Comparison of ENCODE assay signal across 8 cellular contexts in genomic region chr2:69642709-69643601, GRCh38. TPM values are rescaled to one million over a fixed set of nuclear protein-coding genes. Genes with fewer than 3 reads are reported as not detected.
DNase-seq lines count a peak whose midpoint lies in the region; ATAC-seq, FAIRE-seq and TF ChIP-seq lines count a peak whose summit lies in the region.

No MANE protein-coding gene starts in this region.

- no peak for ATAC-seq in DND-41 (ENCODE audit: insufficient read depth, low read depth)
- ATAC-seq in Right ventricle myocardium superior (ENCODE audit: poor library complexity), result peak; percentile 23
- peak; percentile 29 to 39 (median 34) for ATAC-seq in pancreas
- no peak for ATAC-seq in HG02870 (IDR thresholded peaks at IDR 0.05; ENCODE audit: unreplicated experiment)

- peaks cover 41% of the 10 kb centered on the region for H3K36me3 ChIP-seq in DND-41 (ENCODE audit: insufficient read depth, low read length)
- no peaks in the 10 kb centered on the region for H3K36me3 ChIP-seq in HUES6 (ENCODE audit: control insufficient read depth, insufficient read depth, low read length)
- no peaks in the 10 kb centered on the region for H3K36me3 ChIP-seq in SK-N-MC (ENCODE audit: insufficient read depth, low read length)
- H3K36me3 ChIP-seq in pancreas, result no peaks in the 10 kb centered on the region

- H3K9ac ChIP-seq in DND-41 (ENCODE audit: low read depth, low read length) (peak overlapping the region; percentile 65), HUES6 (ENCODE audit: low read length) (peak overlapping the region; percentile 82), SK-N-MC (ENCODE audit: insufficient read length) (peak overlapping the region; percentile 83)

- intact Hi-C loops in Right ventricle myocardium superior (cut with DNase I) (loop anchor here (5.0 to 10.0 kb wide), 2 partner anchors 72 to 81 kb away; no protein-coding TSS in a partner anchor), pancreas (cut with DNase I) (no loop called here)

- peak overlapping the region; percentile 73 to 75 for H3K4me3 ChIP-seq in DND-41 (ENCODE audit: low read depth in 1 of 2, low read length in 2 of 2)
- peak overlapping the region; percentile 94 for H3K4me3 ChIP-seq in HUES6 (ENCODE audit: low read depth, low read length)
- H3K4me3 ChIP-seq in SK-N-MC, result peak overlapping the region; percentile 89
- peak overlapping the region; percentile 62 to 96 (median 80) for H3K4me3 ChIP-seq in pancreas

- no peaks in the 10 kb centered on the region for H3K9me3 Mint-ChIP-seq in activated naive CD8-positive, alpha-beta T cell treated with anti-CD3 and anti-CD28 coated beads for 36 hours

- H3K36me3 Mint-ChIP-seq in activated naive CD8-positive, alpha-beta T cell treated with anti-CD3 and anti-CD28 coated beads for 36 hours, result peaks cover 40% of the 10 kb centered on the region

- no peaks in the 10 kb centered on the region for H3K27me3 Mint-ChIP-seq in activated naive CD8-positive, alpha-beta T cell treated with anti-CD3 and anti-CD28 coated beads for 36 hours

- peaks cover 67% of the 10 kb centered on the region for H3K79me2 ChIP-seq in DND-41 (ENCODE audit: insufficient read depth, low read length)

- H3K27ac ChIP-seq in DND-41 (ENCODE audit: low read length) (peak overlapping the region; percentile 96), HUES6 (ENCODE audit: low read depth, low read length) (peak overlapping the region; percentile 85; the same call in 1 of the 2 replicates), SK-N-MC (peak overlapping the region; percentile 96), pancreas (peak overlapping the region; percentile 87 to 95 (median 92))

- H3K27me3 ChIP-seq in DND-41 (ENCODE audit: insufficient read depth, low read length, poor library complexity) (no peaks in the 10 kb centered on the region), HUES6 (ENCODE audit: control insufficient read depth, insufficient read depth, low read length) (no peaks in the 10 kb centered on the region), pancreas (no peaks in the 10 kb centered on the region)

- DNase-seq in DND-41 (peak; percentile 64), SK-N-MC (ENCODE audit: low read depth, low spot score) (peak; percentile 26), Right ventricle myocardium superior (peak; percentile 67), pancreas (peak; percentile 44 to 77 (median 68)), ureter (ENCODE audit: low spot score) (peak; percentile 57)
- peak; percentile 61 for DNase-seq in activated naive CD8-positive, alpha-beta T cell treated with anti-CD3 and anti-CD28 coated beads for 36 hours

- peaks cover 57% of the 10 kb centered on the region for H3K4me1 Mint-ChIP-seq in activated naive CD8-positive, alpha-beta T cell treated with anti-CD3 and anti-CD28 coated beads for 36 hours

- peaks cover 40% of the 10 kb centered on the region for H4K20me1 ChIP-seq in DND-41 (ENCODE audit: insufficient read depth, low read length)

- FAIRE-seq in pancreas (lab: Jason Lieb, UNC), result no peak

- peak overlapping the region; percentile 87 for H3K4me2 ChIP-seq in DND-41 (ENCODE audit: insufficient read depth, low read length)

- H3K4me1 ChIP-seq in DND-41 (ENCODE audit: insufficient read depth, low read length), result peaks cover 76% of the 10 kb centered on the region
- H3K4me1 ChIP-seq in HUES6 (ENCODE audit: control insufficient read depth, insufficient read depth, low read length), result peaks cover 27% of the 10 kb centered on the region
- peaks cover 0 to 16% (median 0%) of the 10 kb centered on the region in 3 donors for H3K4me1 ChIP-seq in pancreas

- H3K27ac Mint-ChIP-seq in activated naive CD8-positive, alpha-beta T cell treated with anti-CD3 and anti-CD28 coated beads for 36 hours, result peak overlapping the region; percentile 87

- peak overlapping the region; percentile 73 for H2AFZ ChIP-seq in DND-41 (ENCODE audit: low read depth, low read length)

- H3K9me3 ChIP-seq in DND-41 (ENCODE audit: insufficient read depth, low read length, severe bottlenecking) (no peaks in the 10 kb centered on the region), HUES6 (ENCODE audit: control insufficient read depth, insufficient read depth, low read depth, low read length) (peaks cover 5% of the 10 kb centered on the region; the same call in 1 of the 2 replicates), SK-N-MC (ENCODE audit: low read depth, low read length) (no peaks in the 10 kb centered on the region), pancreas (no peaks in the 10 kb centered on the region)

- WGBS in pancreas, 2 donors, result 0% methylated on average over 58 of the region's 58 CpGs

- TF ChIP-seq CTCF in DND-41 (IDR thresholded peaks at IDR 0.05; ENCODE audit: borderline replicate concordance, extremely low read depth, low read length, poor library complexity, severe bottlenecking) (peak; percentile 30), pancreas (IDR thresholded peaks at IDR 0.05) (no peak)

- H3K4me3 Mint-ChIP-seq in activated naive CD8-positive, alpha-beta T cell treated with anti-CD3 and anti-CD28 coated beads for 36 hours, result peak overlapping the region; percentile 89

RNA-seq across cellular contexts. Expression of gene AAK1, which starts 0.6 kb away (rescaled TPM):
- 10 to 100 TPM; 78.3 to 85.4 TPM for total RNA-seq in activated naive CD8-positive, alpha-beta T cell treated with anti-CD3 and anti-CD28 coated beads for 36 hours
- total RNA-seq in Right ventricle myocardium superior (87.2 TPM), pancreas (10 to 100 TPM; 26.3 to 45.1 (median 35.5) TPM), ureter (97.0 TPM)
- polyA plus RNA-seq in pancreas, result 10 to 100 TPM; 20.6 to 27.8 TPM

Comparison
In these comparisons a context has a peak if more than half of its experiments do, and no peak if none do; other contexts are left out.
1. ATAC-seq: peak in Right ventricle myocardium superior (single experiment) and pancreas (4 of 4); none in DND-41 (single experiment) and HG02870 (single experiment).
2. Peak in every context shown above with its lines, with median percentiles within 50 percentile points of each other: DNase-seq, H3K27ac ChIP-seq, H3K4me3 ChIP-seq and H3K9ac ChIP-seq.